In genomic region chr17:37385439-37385990, GRCh38 we compare ENCODE assay signal across 38 cellular contexts. TPM values are rescaled to one million over a fixed set of nuclear protein-coding genes. Genes with fewer than 3 reads are reported as not detected.
"Had no signal": no experiment of that assay in that cellular context is flagged by ENCODE, and none has a peak within 500 bp of the region (broad histone marks: within the 10 kb centered on the region; RNA-seq: fewer than 3 reads in every experiment).

No MANE protein-coding gene starts in this region.

- H3K27me3 ChIP-seq: adrenal gland, body of pancreas, brain microvascular endothelial cell, breast epithelium had no signal

- H3K9me3 Mint-ChIP-seq: activated B cell treated with CpG ODN at 0.5 μM for 24 hours; activated CD4-positive, alpha-beta memory T cell treated with anti-CD3 and anti-CD28 coated beads for 36 hours; activated CD4-positive, alpha-beta T cell treated with anti-CD3 and anti-CD28 coated beads, Interleukin-2, amount 10 ng/mL, durations not matched to agents 24 days and 14 days; activated CD8-positive, alpha-beta T cell treated with anti-CD3 and anti-CD28 coated beads for 36 hours; activated naive CD4-positive, alpha-beta T cell treated with anti-CD3 and anti-CD28 coated beads for 36 hours; activated naive CD4-positive, alpha-beta T cell treated with anti-CD3 and anti-CD28 coated beads, Interleukin-2, amount 50 U/mL, for 72 hours; activated naive CD8-positive, alpha-beta T cell treated with anti-CD3 and anti-CD28 coated beads for 36 hours; activated T-cell treated with anti-CD3 and anti-CD28 coated beads, Interleukin-2, amount 50 U/mL, for 4 hours; activated T-cell treated with anti-CD3 and anti-CD28 coated beads, Interleukin-2, amount 50 U/mL, for 72 hours; activated T-helper 1 cell treated with anti-CD3 and anti-CD28 coated beads, Interleukin-12 subunit alpha, Interleukin-12 subunit beta, Interleukin-2, Interleukin-4 antibody, amounts not matched to agents 30 ng/mL and 10 ng/mL and 1 ng/mL, durations not matched to agents 14 hours and 24 hours and 36 hours; activated T-helper 17 cell treated with anti-CD3 and anti-CD28 coated beads, Interleukin-2, amount 50 U/mL, for 72 hours; T-cell had no signal

- H3K4me3 ChIP-seq: adrenal gland, body of pancreas, breast epithelium had no signal

- H3K27ac Mint-ChIP-seq: activated B cell treated with CpG ODN at 0.5 μM for 24 hours; activated CD4-positive, alpha-beta memory T cell treated with anti-CD3 and anti-CD28 coated beads for 36 hours; activated CD4-positive, alpha-beta T cell treated with anti-CD3 and anti-CD28 coated beads, Interleukin-2, amount 10 ng/mL, durations not matched to agents 24 days and 14 days; activated CD8-positive, alpha-beta T cell treated with anti-CD3 and anti-CD28 coated beads for 36 hours; activated naive CD4-positive, alpha-beta T cell treated with anti-CD3 and anti-CD28 coated beads for 36 hours; activated naive CD4-positive, alpha-beta T cell treated with anti-CD3 and anti-CD28 coated beads, Interleukin-2, amount 50 U/mL, for 72 hours; activated naive CD8-positive, alpha-beta T cell treated with anti-CD3 and anti-CD28 coated beads for 36 hours; activated T-cell treated with anti-CD3 and anti-CD28 coated beads, Interleukin-2, amount 50 U/mL, for 72 hours; activated T-helper 1 cell treated with anti-CD3 and anti-CD28 coated beads, Interleukin-12 subunit alpha, Interleukin-12 subunit beta, Interleukin-2, Interleukin-4 antibody, amounts not matched to agents 30 ng/mL and 10 ng/mL and 1 ng/mL, durations not matched to agents 14 hours and 24 hours and 36 hours; activated T-helper 17 cell treated with anti-CD3 and anti-CD28 coated beads, Interleukin-2, amount 50 U/mL, for 72 hours; T-cell; T-helper 17 cell had no signal

- H3K36me3 Mint-ChIP-seq: activated CD4-positive, alpha-beta memory T cell treated with anti-CD3 and anti-CD28 coated beads for 36 hours; activated naive CD4-positive, alpha-beta T cell treated with anti-CD3 and anti-CD28 coated beads, Interleukin-2, amount 50 U/mL, for 72 hours; activated naive CD8-positive, alpha-beta T cell treated with anti-CD3 and anti-CD28 coated beads for 36 hours; T-cell had no signal

- H3K4me1 ChIP-seq: adrenal gland, body of pancreas, breast epithelium had no signal

- H3K9me3 ChIP-seq: adrenal gland, body of pancreas, breast epithelium had no signal

- H3K4me3 Mint-ChIP-seq: activated B cell treated with CpG ODN at 0.5 μM for 24 hours; activated CD4-positive, alpha-beta memory T cell treated with anti-CD3 and anti-CD28 coated beads for 36 hours; activated CD4-positive, alpha-beta T cell treated with anti-CD3 and anti-CD28 coated beads, Interleukin-2, amount 10 ng/mL, durations not matched to agents 24 days and 14 days; activated CD8-positive, alpha-beta T cell treated with anti-CD3 and anti-CD28 coated beads for 36 hours; activated naive CD4-positive, alpha-beta T cell treated with anti-CD3 and anti-CD28 coated beads for 36 hours; activated naive CD8-positive, alpha-beta T cell treated with anti-CD3 and anti-CD28 coated beads for 36 hours; activated T-cell treated with anti-CD3 and anti-CD28 coated beads, Interleukin-2, amount 50 U/mL, for 4 hours; activated T-cell treated with anti-CD3 and anti-CD28 coated beads, Interleukin-2, amount 50 U/mL, for 72 hours; activated T-helper 1 cell treated with anti-CD3 and anti-CD28 coated beads, Interleukin-12 subunit alpha, Interleukin-12 subunit beta, Interleukin-2, Interleukin-4 antibody, amounts not matched to agents 30 ng/mL and 10 ng/mL and 1 ng/mL, durations not matched to agents 14 hours and 24 hours and 36 hours; activated T-helper 17 cell treated with anti-CD3 and anti-CD28 coated beads, Interleukin-2, amount 50 U/mL, for 72 hours; T-cell; T-helper 17 cell had no signal

- H3K4me1 Mint-ChIP-seq: activated B cell treated with CpG ODN at 0.5 μM for 24 hours; activated CD4-positive, alpha-beta T cell treated with anti-CD3 and anti-CD28 coated beads, Interleukin-2, amount 10 ng/mL, durations not matched to agents 24 days and 14 days; activated naive CD8-positive, alpha-beta T cell treated with anti-CD3 and anti-CD28 coated beads for 36 hours; activated T-helper 17 cell treated with anti-CD3 and anti-CD28 coated beads, Interleukin-2, amount 50 U/mL, for 72 hours; T-cell had no signal

- H3K36me3 ChIP-seq: adrenal gland, brain microvascular endothelial cell, breast epithelium had no signal

- DNase-seq: activated B cell treated with CpG ODN at 0.5 μM for 24 hours; activated CD4-positive, alpha-beta memory T cell treated with anti-CD3 and anti-CD28 coated beads for 36 hours; activated CD4-positive, alpha-beta T cell treated with anti-CD3 and anti-CD28 coated beads for 4 hours; activated CD4-positive, alpha-beta T cell treated with anti-CD3 and anti-CD28 coated beads, Interleukin-2, amount 10 ng/mL, durations not matched to agents 24 days and 14 days; activated CD4-positive, alpha-beta T cell treated with anti-CD3 and anti-CD28 coated beads, Interleukin-2, amount 50 U/mL, for 1 hour; activated CD4-positive, alpha-beta T cell treated with anti-CD3 and anti-CD28 coated beads, Interleukin-2, amount 50 U/mL, for 4 hours; activated CD4-positive, CD25-positive, alpha-beta regulatory T cell treated with anti-CD3 and anti-CD28 coated beads, Interleukin-2, amount 50 U/mL, for 72 hours; activated CD8-positive, alpha-beta memory T cell treated with anti-CD3 and anti-CD28 coated beads, Interleukin-2, amount 50 U/mL, for 4 hours; activated CD8-positive, alpha-beta T cell treated with anti-CD3 and anti-CD28 coated beads for 36 hours; activated effector memory CD4-positive, alpha-beta T cell treated with anti-CD3 and anti-CD28 coated beads, Interleukin-2, amount 50 U/mL, for 16 hours; activated gamma-delta T cell treated with Interleukin-2 at 50 U/mL for 16 hours; activated naive CD4-positive, alpha-beta T cell; activated naive CD4-positive, alpha-beta T cell treated with anti-CD3 and anti-CD28 coated beads for 36 hours; activated naive CD4-positive, alpha-beta T cell treated with anti-CD3 and anti-CD28 coated beads, Interleukin-2, amount 50 U/mL, for 16 hours; activated naive CD8-positive, alpha-beta T cell treated with anti-CD3 and anti-CD28 coated beads for 36 hours; activated T-cell treated with anti-CD3 and anti-CD28 coated beads for 4 hours; activated T-cell treated with anti-CD3 and anti-CD28 coated beads, Interleukin-2, amount 50 U/mL, for 1 hour; activated T-cell treated with anti-CD3 and anti-CD28 coated beads, Interleukin-2, amount 50 U/mL, for 4 hours; activated T-cell treated with anti-CD3 and anti-CD28 coated beads, Interleukin-2, amount 50 U/mL, for 72 hours; adrenal gland; amniotic stem cell; aorta; body of pancreas; brain microvascular endothelial cell; central memory CD4-positive, alpha-beta T cell; T-cell; T-helper 17 cell; T1000 had no signal

- ATAC-seq: activated CD8-positive, alpha-beta T cell treated with anti-CD3 and anti-CD28 coated beads for 36 hours; activated naive CD4-positive, alpha-beta T cell treated with anti-CD3 and anti-CD28 coated beads, Interleukin-2, amount 50 U/mL, for 72 hours; activated T-cell treated with anti-CD3 and anti-CD28 coated beads, Interleukin-2, amount 50 U/mL, for 4 hours; activated T-cell treated with anti-CD3 and anti-CD28 coated beads, Interleukin-2, amount 50 U/mL, for 72 hours; activated T-helper 17 cell treated with anti-CD3 and anti-CD28 coated beads, Interleukin-2, amount 50 U/mL, for 72 hours; body of pancreas; T-cell; T-helper 17 cell had no signal

- H3K27ac ChIP-seq: adrenal gland, body of pancreas, brain microvascular endothelial cell, breast epithelium, VCaP had no signal

- H3K27me3 Mint-ChIP-seq: activated B cell treated with CpG ODN at 0.5 μM for 24 hours; activated CD4-positive, alpha-beta memory T cell treated with anti-CD3 and anti-CD28 coated beads for 36 hours; activated CD4-positive, alpha-beta T cell treated with anti-CD3 and anti-CD28 coated beads, Interleukin-2, amount 10 ng/mL, durations not matched to agents 24 days and 14 days; activated CD8-positive, alpha-beta T cell treated with anti-CD3 and anti-CD28 coated beads for 36 hours; activated naive CD8-positive, alpha-beta T cell treated with anti-CD3 and anti-CD28 coated beads for 36 hours; activated T-helper 17 cell treated with anti-CD3 and anti-CD28 coated beads, Interleukin-2, amount 50 U/mL, for 72 hours; T-cell; T-helper 17 cell had no signal

RNA-seq across cellular contexts. Expression of gene C17orf78, which starts 9.7 kb away (rescaled TPM):
- total RNA-seq: activated B cell treated with CpG ODN at 0.5 μM for 24 hours; activated CD4-positive, alpha-beta memory T cell treated with anti-CD3 and anti-CD28 coated beads for 36 hours; activated CD4-positive, alpha-beta T cell treated with anti-CD3 and anti-CD28 coated beads, Interleukin-2, amount 10 ng/mL, durations not matched to agents 24 days and 14 days; activated CD8-positive, alpha-beta memory T cell treated with anti-CD3 and anti-CD28 coated beads for 36 hours; activated CD8-positive, alpha-beta T cell treated with anti-CD3 and anti-CD28 coated beads for 36 hours; activated naive CD4-positive, alpha-beta T cell treated with anti-CD3 and anti-CD28 coated beads for 36 hours; activated naive CD4-positive, alpha-beta T cell treated with anti-CD3 and anti-CD28 coated beads, Interleukin-2, amount 50 U/mL, for 72 hours; activated naive CD8-positive, alpha-beta T cell treated with anti-CD3 and anti-CD28 coated beads for 36 hours; activated T-cell treated with anti-CD3 and anti-CD28 coated beads, Interleukin-2, amount 50 U/mL, for 4 hours; activated T-cell treated with anti-CD3 and anti-CD28 coated beads, Interleukin-2, amount 50 U/mL, for 72 hours; activated T-helper 1 cell treated with anti-CD3 and anti-CD28 coated beads, Interleukin-12 subunit alpha, Interleukin-12 subunit beta, Interleukin-2, Interleukin-4 antibody, amounts not matched to agents 30 ng/mL and 10 ng/mL and 1 ng/mL, durations not matched to agents 14 hours and 24 hours and 36 hours; activated T-helper 17 cell treated with anti-CD3 and anti-CD28 coated beads, Interleukin-2, amount 50 U/mL, for 72 hours; adrenal gland; aorta; astrocyte; body of pancreas; breast epithelium; cardiac septum; T-cell; T-helper 1 cell treated with Interleukin-12 subunit alpha and Interleukin-12 subunit beta and Interleukin-4 antibody, amounts not matched to agents 30 ng/mL and 1 ng/mL, for 36 hours; T-helper 17 cell; T-helper 2 cell treated with Interferon-gamma antibody and Interleukin-4, amounts not matched to agents 100 ng/mL and 5 ng/mL, for 36 hours had no signal
- polyA plus RNA-seq: adrenal gland had no signal
